In genomic region chr17:57915532-57915931, GRCh38 we compare ENCODE assay signal across 10 cellular contexts. TPM values are rescaled to one million over a fixed set of nuclear protein-coding genes. Genes with fewer than 3 reads are reported as not detected.
DNase-seq lines count a peak whose midpoint lies in the region; ATAC-seq and TF ChIP-seq lines count a peak whose summit lies in the region.
"Had no signal": no experiment of that assay in that cellular context is flagged by ENCODE, and none has a peak within 500 bp of the region (broad histone marks: within the 10 kb centered on the region; RNA-seq: fewer than 3 reads in every experiment).

No MANE protein-coding gene starts in this region.

- H3K4me1 ChIP-seq in HUES64 (ENCODE audit: insufficient read depth, low read length) (peaks cover 58% of the 10 kb centered on the region), body of pancreas (peaks cover 74% of the 10 kb centered on the region), sigmoid colon (peaks cover 0 to 100% (median 94%) of the 10 kb centered on the region in 4 donors), Karpas-422 (ENCODE audit: low read length) (peaks cover 10% of the 10 kb centered on the region)

- no peaks in the 10 kb centered on the region for H3K79me2 ChIP-seq in Karpas-422 (ENCODE audit: low read length)

- no peaks in the 10 kb centered on the region for H3K9me3 Mint-ChIP-seq in CD4-positive, alpha-beta T cell
- H3K9me3 Mint-ChIP-seq: CD8-positive, alpha-beta T cell had no signal

- CTCF ChIA-PET in CD4-positive, alpha-beta T cell (lab: Charles Lee): no interaction called here

- ATAC-seq in body of pancreas: no peak
- ATAC-seq in HG03378 (IDR thresholded peaks at IDR 0.05; ENCODE audit: unreplicated experiment): no peak
- ATAC-seq in CD4-positive, alpha-beta T cell (ENCODE audit: poor library complexity): no peak
- ATAC-seq: activated CD8-positive, alpha-beta memory T cell treated with anti-CD3 and anti-CD28 coated beads, Interleukin-2, amount 10 ng/mL, durations not matched to agents 7 days and 5 days; CD8-positive, alpha-beta T cell had no signal

- H3K36me3 ChIP-seq in HUES64 (ENCODE audit: insufficient read depth, low read length) (no peaks in the 10 kb centered on the region), body of pancreas (replicated peaks in 1 of 2; ENCODE audit: insufficient read depth in 1 of 2, low read depth in 2 of 2) (no peaks in the 10 kb centered on the region), sigmoid colon (no peaks in the 10 kb centered on the region), Karpas-422 (ENCODE audit: insufficient read depth, low read length) (no peaks in the 10 kb centered on the region)

- DNase-seq in body of pancreas (no peak), islet precursor cell (peak; percentile 58), sigmoid colon (no peak), amniotic stem cell (lab: John Stamatoyannopoulos, UW) (no peak), Karpas-422 (no peak)
- no peak for DNase-seq in CD4-positive, alpha-beta T cell
- DNase-seq: activated CD8-positive, alpha-beta memory T cell treated with anti-CD3 and anti-CD28 coated beads, Interleukin-2, amount 10 ng/mL, durations not matched to agents 7 days and 5 days; CD8-positive, alpha-beta T cell had no signal

- H3K27ac ChIP-seq in HUES64 (ENCODE audit: low read depth, low read length): peak overlapping the region; percentile 76
- peak overlapping the region in 3 of 4 donors; percentile 57 to 92 (median 72) for H3K27ac ChIP-seq in body of pancreas
- H3K27ac ChIP-seq in sigmoid colon: peak overlapping the region; percentile 97 to 100 (median 99)
- H3K27ac ChIP-seq in Karpas-422 (ENCODE audit: low read length): no peak overlapping the region
- no peak overlapping the region for H3K27ac ChIP-seq in CD4-positive, alpha-beta T cell (ENCODE audit: low read depth, low read length)

- H3K27me3 ChIP-seq in HUES64 (ENCODE audit: insufficient read depth, low read length) (no peaks in the 10 kb centered on the region), body of pancreas (no peaks in the 10 kb centered on the region), sigmoid colon (no peaks in the 10 kb centered on the region), Karpas-422 (ENCODE audit: low read length) (no peaks in the 10 kb centered on the region)
- no peaks in the 10 kb centered on the region for H3K27me3 ChIP-seq in CD4-positive, alpha-beta T cell (ENCODE audit: control insufficient read depth, insufficient read depth, low read length)

- intact Hi-C loops in body of pancreas (cut with DNase I): no loop called here
- intact Hi-C loops in sigmoid colon (cut with DNase I): no loop called here
- intact Hi-C loops in CD4-positive, alpha-beta T cell (cut with DNase I, micrococcal nuclease): no loop called here

- POLR2A ChIA-PET in CD4-positive, alpha-beta T cell (lab: Charles Lee): no interaction called here

- H3K27me3 Mint-ChIP-seq in CD4-positive, alpha-beta T cell: no peaks in the 10 kb centered on the region

- no peak for TF ChIP-seq EP300 in sigmoid colon (IDR thresholded peaks at IDR 0.05)

- H3K4me2 ChIP-seq in Karpas-422 (ENCODE audit: low read depth, low read length, poor library complexity, severe bottlenecking): no peak overlapping the region

- H4K20me1 ChIP-seq in Karpas-422 (ENCODE audit: insufficient read depth, low read depth, low read length): no peaks in the 10 kb centered on the region

- no peaks in the 10 kb centered on the region for H3K36me3 Mint-ChIP-seq in CD4-positive, alpha-beta T cell (ENCODE audit: low read depth)
- H3K36me3 Mint-ChIP-seq: activated CD8-positive, alpha-beta memory T cell treated with anti-CD3 and anti-CD28 coated beads, Interleukin-2, amount 10 ng/mL, durations not matched to agents 7 days and 5 days; CD8-positive, alpha-beta T cell had no signal

- TF ChIP-seq POLR2A in body of pancreas (IDR thresholded peaks at IDR 0.05) (no peak), sigmoid colon (IDR thresholded peaks at IDR 0.05) (no peak)

- H3K9ac ChIP-seq in HUES64 (ENCODE audit: low read depth, low read length): peak overlapping the region; percentile 31; the same call in 1 of the 2 replicates
- no peak overlapping the region for H3K9ac ChIP-seq in Karpas-422 (ENCODE audit: low read length)

- H3K4me1 Mint-ChIP-seq in CD4-positive, alpha-beta T cell (ENCODE audit: low read depth): no peaks in the 10 kb centered on the region
- H3K4me1 Mint-ChIP-seq: activated CD8-positive, alpha-beta memory T cell treated with anti-CD3 and anti-CD28 coated beads, Interleukin-2, amount 10 ng/mL, durations not matched to agents 7 days and 5 days had no signal

- TF ChIP-seq CTCF in body of pancreas (IDR thresholded peaks at IDR 0.05) (no peak), sigmoid colon (IDR thresholded peaks at IDR 0.05) (no peak)
- no peak for TF ChIP-seq CTCF in CD4-positive, alpha-beta T cell (IDR thresholded peaks at IDR 0.05)

- no peak overlapping the region for H2AFZ ChIP-seq in Karpas-422 (ENCODE audit: low read length)

- no peaks in the 10 kb centered on the region for H3K9me2 ChIP-seq in Karpas-422 (replicated peaks; ENCODE audit: insufficient read depth, low read length)

- H3K9me3 ChIP-seq in HUES64 (ENCODE audit: insufficient read depth, low read depth, low read length): no peaks in the 10 kb centered on the region
- no peaks in the 10 kb centered on the region for H3K9me3 ChIP-seq in body of pancreas
- H3K9me3 ChIP-seq in sigmoid colon: no peaks in the 10 kb centered on the region
- H3K9me3 ChIP-seq in Karpas-422 (ENCODE audit: low read length): no peaks in the 10 kb centered on the region
- H3K9me3 ChIP-seq in CD4-positive, alpha-beta T cell (ENCODE audit: control insufficient read depth, low read length): no peaks in the 10 kb centered on the region

- H3K4me3 Mint-ChIP-seq in CD4-positive, alpha-beta T cell: no peak overlapping the region
- H3K4me3 Mint-ChIP-seq: activated CD8-positive, alpha-beta memory T cell treated with anti-CD3 and anti-CD28 coated beads, Interleukin-2, amount 10 ng/mL, durations not matched to agents 7 days and 5 days; CD8-positive, alpha-beta T cell had no signal

- 65% methylated on average over 10 of the region's 10 CpGs for WGBS in HUES64
- WGBS in body of pancreas, 2 donors: 56 to 83% methylated on average over 9 to 10 of the region's 10 CpGs
- WGBS in sigmoid colon, 2 donors: 72 to 81% methylated on average over 10 of the region's 10 CpGs

- no peak overlapping the region for H3K27ac Mint-ChIP-seq in CD4-positive, alpha-beta T cell
- H3K27ac Mint-ChIP-seq: activated CD8-positive, alpha-beta memory T cell treated with anti-CD3 and anti-CD28 coated beads, Interleukin-2, amount 10 ng/mL, durations not matched to agents 7 days and 5 days; CD8-positive, alpha-beta T cell had no signal

- no peak overlapping the region for H3K4me3 ChIP-seq in HUES64 (ENCODE audit: low read length)
- H3K4me3 ChIP-seq in body of pancreas: no peak overlapping the region
- no peak overlapping the region for H3K4me3 ChIP-seq in sigmoid colon
- no peak overlapping the region for H3K4me3 ChIP-seq in Karpas-422 (ENCODE audit: low read length)

RNA-seq across cellular contexts. Expression of gene CUEDC1, which starts 39.7 kb away (rescaled TPM):
- 13.1 TPM for polyA plus RNA-seq in HUES64 (2013, experiment 1 of 2)
- polyA plus RNA-seq in HUES64 (2013, experiment 2 of 2): 17.7 TPM
- 10 to 100 TPM; 35.8 to 48.1 TPM for total RNA-seq in body of pancreas
- 10 to 100 TPM; 29.5 to 64.0 (median 33.7) TPM for total RNA-seq in sigmoid colon
- polyA plus RNA-seq in sigmoid colon: 10 to 100 TPM in 2 of 3 donors, 1 to 10 TPM in 1; 3.0 to 20.0 (median 11.4) TPM
- 0.71 and 2.6 TPM in 2 replicates for total RNA-seq in Karpas-422 (2014; rRNA removed; shearing (Covaris generic); ENCODE audit: low replicate concordance)
- 1 to 10 TPM in 1 of 2 experiments, under 1 TPM in 1; 0.41 to 1.0 TPM for total RNA-seq in CD4-positive, alpha-beta T cell
- total RNA-seq: activated CD8-positive, alpha-beta memory T cell treated with anti-CD3 and anti-CD28 coated beads, Interleukin-2, amount 10 ng/mL, durations not matched to agents 7 days and 5 days had no signal

Comparison
In these comparisons a context has a peak if more than half of its experiments do, and no peak if none do; other contexts are left out.
1. H3K27ac ChIP-seq: peak in HUES64 (single experiment), body of pancreas (3 of 4) and sigmoid colon (4 of 4); none in Karpas-422 (single experiment) and CD4-positive, alpha-beta T cell (single experiment).